ENCODE assay signal across 32 cellular contexts in genomic region chr3:177992993-177993969, GRCh38.
"Had no signal": no experiment of that assay in that cellular context is flagged by ENCODE, and none has a peak within 500 bp of the region (broad histone marks: within the 10 kb centered on the region; RNA-seq: fewer than 3 reads in every experiment).

No MANE protein-coding gene starts in this region.

- H3K27me3 ChIP-seq: adrenal gland, ascending aorta, gastroesophageal sphincter, ovary, sigmoid colon, testis, transverse colon had no signal

- H3K9me3 ChIP-seq: adrenal gland, ascending aorta, gastroesophageal sphincter, ovary, psoas muscle, sigmoid colon, testis, transverse colon had no signal

- H3K4me1 ChIP-seq: adrenal gland, ascending aorta, psoas muscle, sigmoid colon, testis, transverse colon had no signal

- H3K9me3 Mint-ChIP-seq: effector memory CD8-positive, alpha-beta T cell; stimulated activated naive B cell treated with anti-CD40 and anti-IgM and Interleukin-4, amounts not matched to agents 10 μg/mL and 1 μg/mL and 100 μg/mL, for 72 hours had no signal

- H3K4me3 Mint-ChIP-seq: activated CD8-positive, alpha-beta memory T cell treated with anti-CD3 and anti-CD28 coated beads, Interleukin-2, amount 10 ng/mL, durations not matched to agents 7 days and 5 days; activated CD8-positive, alpha-beta T cell treated with anti-CD3 and anti-CD28 coated beads, Interleukin-2, amount 10 ng/mL, durations not matched to agents 7 days and 5 days; brain; effector memory CD8-positive, alpha-beta T cell; naive thymus-derived CD4-positive, alpha-beta T cell; stimulated activated naive B cell treated with anti-CD40 and anti-IgM and Interleukin-4, amounts not matched to agents 10 μg/mL and 1 μg/mL and 100 μg/mL, for 72 hours; T-helper 17 cell had no signal

- DNase-seq: activated CD4-positive, alpha-beta T cell treated with anti-CD3 and anti-CD28 coated beads, Interleukin-2, amount 50 U/mL, for 1 hour; activated CD4-positive, CD25-positive, alpha-beta regulatory T cell treated with anti-CD3 and anti-CD28 coated beads, Interleukin-2, amount 50 U/mL, for 72 hours; activated CD8-positive, alpha-beta memory T cell treated with anti-CD3 and anti-CD28 coated beads, Interleukin-2, amount 10 ng/mL, durations not matched to agents 7 days and 5 days; activated CD8-positive, alpha-beta T cell treated with anti-CD3 and anti-CD28 coated beads, Interleukin-2, amount 10 ng/mL, durations not matched to agents 7 days and 5 days; activated naive CD4-positive, alpha-beta T cell; activated T-cell treated with anti-CD3 and anti-CD28 coated beads, Interleukin-2, amount 50 U/mL, for 48 hours; adrenal gland; caudate nucleus; cortex of kidney; effector memory CD8-positive, alpha-beta T cell; erythroblast; hippocampal formation; left cardiac atrium; left ventricle myocardium superior; midbrain; naive thymus-derived CD4-positive, alpha-beta T cell; ovary; psoas muscle; sigmoid colon; stimulated activated CD4-positive, alpha-beta T cell treated with anti-CD3 and anti-CD28 coated beads, Interleukin-1b, Interleukin-23, amount 100 ng/mL, for 48 hours; stimulated activated naive B cell treated with anti-CD40 and anti-IgM and Interleukin-4, amounts not matched to agents 10 μg/mL and 1 μg/mL and 100 μg/mL, for 72 hours; T-helper 17 cell; T1000; testis; transverse colon had no signal

- H3K27ac Mint-ChIP-seq: activated CD8-positive, alpha-beta memory T cell treated with anti-CD3 and anti-CD28 coated beads, Interleukin-2, amount 10 ng/mL, durations not matched to agents 7 days and 5 days; activated CD8-positive, alpha-beta T cell treated with anti-CD3 and anti-CD28 coated beads, Interleukin-2, amount 10 ng/mL, durations not matched to agents 7 days and 5 days; activated naive CD4-positive, alpha-beta T cell treated with anti-CD3 and anti-CD28 coated beads, Interleukin-2, amount 50 U/mL, for 72 hours; brain; effector memory CD8-positive, alpha-beta T cell; naive thymus-derived CD4-positive, alpha-beta T cell; stimulated activated naive B cell treated with anti-CD40 and anti-IgM and Interleukin-4, amounts not matched to agents 10 μg/mL and 1 μg/mL and 100 μg/mL, for 72 hours had no signal

- H3K27ac ChIP-seq: adrenal gland, ascending aorta, gastroesophageal sphincter, ovary, psoas muscle, sigmoid colon, testis, transverse colon had no signal

- H3K4me3 ChIP-seq: adrenal gland, ascending aorta, gastroesophageal sphincter, ovary, psoas muscle, sigmoid colon, smooth muscle cell, testis, transverse colon had no signal

- H3K36me3 ChIP-seq: adrenal gland, ascending aorta, gastroesophageal sphincter, ovary, sigmoid colon, transverse colon had no signal

- ATAC-seq: activated CD8-positive, alpha-beta memory T cell treated with anti-CD3 and anti-CD28 coated beads, Interleukin-2, amount 10 ng/mL, durations not matched to agents 7 days and 5 days; activated CD8-positive, alpha-beta T cell treated with anti-CD3 and anti-CD28 coated beads, Interleukin-2, amount 10 ng/mL, durations not matched to agents 7 days and 5 days; activated naive CD4-positive, alpha-beta T cell treated with anti-CD3 and anti-CD28 coated beads, Interleukin-2, amount 50 U/mL, for 72 hours; effector memory CD8-positive, alpha-beta T cell; gastroesophageal sphincter; left cardiac atrium; left ventricle myocardium superior; naive thymus-derived CD4-positive, alpha-beta T cell; psoas muscle; stimulated activated naive B cell treated with anti-CD40 and anti-IgM and Interleukin-4, amounts not matched to agents 10 μg/mL and 1 μg/mL and 100 μg/mL, for 72 hours; T-helper 17 cell had no signal

- H3K4me1 Mint-ChIP-seq: activated CD8-positive, alpha-beta memory T cell treated with anti-CD3 and anti-CD28 coated beads, Interleukin-2, amount 10 ng/mL, durations not matched to agents 7 days and 5 days had no signal

- H3K36me3 Mint-ChIP-seq: brain; stimulated activated naive B cell treated with anti-CD40 and anti-IgM and Interleukin-4, amounts not matched to agents 10 μg/mL and 1 μg/mL and 100 μg/mL, for 72 hours had no signal

- H3K27me3 Mint-ChIP-seq: activated CD8-positive, alpha-beta memory T cell treated with anti-CD3 and anti-CD28 coated beads, Interleukin-2, amount 10 ng/mL, durations not matched to agents 7 days and 5 days; brain; effector memory CD8-positive, alpha-beta T cell; naive thymus-derived CD4-positive, alpha-beta T cell; stimulated activated naive B cell treated with anti-CD40 and anti-IgM and Interleukin-4, amounts not matched to agents 10 μg/mL and 1 μg/mL and 100 μg/mL, for 72 hours; T-helper 17 cell had no signal

- FAIRE-seq: keratinocyte, urothelium cell line had no signal
